In the genomic region with DNA sequence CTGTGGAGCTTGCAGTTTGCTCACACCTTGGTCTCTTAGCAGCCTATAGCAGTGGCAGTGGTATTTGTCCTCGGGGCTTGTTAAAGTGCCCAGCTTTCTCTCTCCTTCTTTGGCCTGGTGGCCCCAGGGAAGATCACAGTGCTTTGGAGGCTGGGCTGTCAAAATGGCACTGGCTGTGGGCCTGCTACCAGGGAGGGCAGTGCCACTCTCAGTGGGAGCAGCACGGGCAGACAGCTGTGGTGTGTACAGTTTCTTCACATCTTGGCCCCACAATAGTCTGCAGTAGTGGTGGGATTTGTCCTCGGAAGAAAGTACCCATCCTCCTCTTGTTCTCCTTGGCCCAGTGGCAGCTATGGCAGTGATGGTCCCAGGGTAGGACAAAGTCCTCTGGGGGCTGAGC, we compare ENCODE assay signal across 31 cellular contexts.
"Had no signal": no experiment of that assay in that cellular context is flagged by ENCODE, and none has a peak within 500 bp of the region (broad histone marks: within the 10 kb centered on the region; RNA-seq: fewer than 3 reads in every experiment).

No MANE protein-coding gene starts in this region.

- H3K4me3 ChIP-seq: body of pancreas, breast epithelium, SJSA1 had no signal

- H3K4me1 Mint-ChIP-seq: activated CD4-positive, alpha-beta T cell treated with anti-CD3 and anti-CD28 coated beads, Interleukin-2, amount 10 ng/mL, durations not matched to agents 24 days and 14 days; activated naive CD4-positive, alpha-beta T cell treated with anti-CD3 and anti-CD28 coated beads, Interleukin-2, amount 50 U/mL, for 24 hours; activated naive CD8-positive, alpha-beta T cell treated with anti-CD3 and anti-CD28 coated beads, Interleukin-2, amount 10 ng/mL, durations not matched to agents 7 days and 5 days; activated T-helper 17 cell treated with anti-CD3 and anti-CD28 coated beads, Interleukin-2, amount 50 U/mL, for 72 hours had no signal

- DNase-seq: activated CD4-positive, alpha-beta T cell treated with anti-CD3 and anti-CD28 coated beads, Interleukin-2, amount 10 ng/mL, durations not matched to agents 24 days and 14 days; activated CD4-positive, alpha-beta T cell treated with anti-CD3 and anti-CD28 coated beads, Interleukin-2, amount 50 U/mL, for 4 hours; activated CD8-positive, alpha-beta T cell treated with anti-CD3 and anti-CD28 coated beads for 36 hours; activated gamma-delta T cell; activated naive CD4-positive, alpha-beta T cell treated with Interleukin-2 at 50 U/mL for 16 hours; activated naive CD8-positive, alpha-beta T cell treated with anti-CD3 and anti-CD28 coated beads, Interleukin-2, amount 10 ng/mL, durations not matched to agents 7 days and 5 days; activated T-cell treated with anti-CD3 and anti-CD28 coated beads, Interleukin-2, amount 50 U/mL, for 1 hour; activated T-cell treated with anti-CD3 and anti-CD28 coated beads, Interleukin-2, amount 50 U/mL, for 72 hours; amygdala; body of pancreas; Karpas-422; MM.1S; MV-4-11; NCI-H1092; NCI-H146; NCI-H187; NCI-H2029 treated with DMSO at 0.1 percent for 48 hours; NCI-H2107; NCI-H2171; NCI-H510A; NCI-H526; NCI-H748 treated with DMSO at 0.1 percent for 48 hours; SHP77 treated with DMSO at 0.1 percent for 48 hours; SK-N-SH had no signal

- H3K36me3 Mint-ChIP-seq: activated naive CD4-positive, alpha-beta T cell treated with anti-CD3 and anti-CD28 coated beads, Interleukin-2, amount 50 U/mL, for 24 hours; activated naive CD8-positive, alpha-beta T cell treated with anti-CD3 and anti-CD28 coated beads, Interleukin-2, amount 10 ng/mL, durations not matched to agents 7 days and 5 days had no signal

- H3K27ac Mint-ChIP-seq: activated CD4-positive, alpha-beta T cell treated with anti-CD3 and anti-CD28 coated beads, Interleukin-2, amount 10 ng/mL, durations not matched to agents 24 days and 14 days; activated CD8-positive, alpha-beta T cell treated with anti-CD3 and anti-CD28 coated beads for 36 hours; activated naive CD4-positive, alpha-beta T cell treated with anti-CD3 and anti-CD28 coated beads, Interleukin-2, amount 50 U/mL, for 24 hours; activated naive CD8-positive, alpha-beta T cell treated with anti-CD3 and anti-CD28 coated beads, Interleukin-2, amount 10 ng/mL, durations not matched to agents 7 days and 5 days; activated T-cell treated with anti-CD3 and anti-CD28 coated beads, Interleukin-2, amount 50 U/mL, for 72 hours; activated T-helper 17 cell treated with anti-CD3 and anti-CD28 coated beads, Interleukin-2, amount 50 U/mL, for 72 hours; T-helper 1 cell treated with Interleukin-12 subunit alpha and Interleukin-12 subunit beta and Interleukin-4 antibody, amounts not matched to agents 30 μg/mL and 1 μg/mL, for 36 hours; T-helper 2 cell treated with Interferon-gamma antibody and Interleukin-4, amounts not matched to agents 5 μg/mL and 100 μg/mL, for 36 hours had no signal

- H3K4me1 ChIP-seq: body of pancreas, breast epithelium, SJSA1 had no signal

- ATAC-seq: activated CD8-positive, alpha-beta T cell treated with anti-CD3 and anti-CD28 coated beads for 36 hours; activated T-cell treated with anti-CD3 and anti-CD28 coated beads, Interleukin-2, amount 50 U/mL, for 72 hours; activated T-helper 17 cell treated with anti-CD3 and anti-CD28 coated beads, Interleukin-2, amount 50 U/mL, for 72 hours; body of pancreas; Panc1 had no signal

- H3K9me3 ChIP-seq: body of pancreas had no signal

- H3K4me3 Mint-ChIP-seq: activated CD4-positive, alpha-beta T cell treated with anti-CD3 and anti-CD28 coated beads, Interleukin-2, amount 10 ng/mL, durations not matched to agents 24 days and 14 days; activated CD8-positive, alpha-beta T cell treated with anti-CD3 and anti-CD28 coated beads for 36 hours; activated naive CD4-positive, alpha-beta T cell treated with anti-CD3 and anti-CD28 coated beads, Interleukin-2, amount 50 U/mL, for 24 hours; activated naive CD8-positive, alpha-beta T cell treated with anti-CD3 and anti-CD28 coated beads, Interleukin-2, amount 10 ng/mL, durations not matched to agents 7 days and 5 days; activated T-cell treated with anti-CD3 and anti-CD28 coated beads, Interleukin-2, amount 50 U/mL, for 72 hours; activated T-helper 17 cell treated with anti-CD3 and anti-CD28 coated beads, Interleukin-2, amount 50 U/mL, for 72 hours; T-helper 1 cell treated with Interleukin-12 subunit alpha and Interleukin-12 subunit beta and Interleukin-4 antibody, amounts not matched to agents 30 μg/mL and 1 μg/mL, for 36 hours; T-helper 2 cell treated with Interferon-gamma antibody and Interleukin-4, amounts not matched to agents 5 μg/mL and 100 μg/mL, for 36 hours had no signal

- H3K9me3 Mint-ChIP-seq: activated CD4-positive, alpha-beta T cell treated with anti-CD3 and anti-CD28 coated beads, Interleukin-2, amount 10 ng/mL, durations not matched to agents 24 days and 14 days; activated CD8-positive, alpha-beta T cell treated with anti-CD3 and anti-CD28 coated beads for 36 hours; activated T-helper 17 cell treated with anti-CD3 and anti-CD28 coated beads, Interleukin-2, amount 50 U/mL, for 72 hours; T-helper 1 cell treated with Interleukin-12 subunit alpha and Interleukin-12 subunit beta and Interleukin-4 antibody, amounts not matched to agents 30 μg/mL and 1 μg/mL, for 36 hours; T-helper 2 cell treated with Interferon-gamma antibody and Interleukin-4, amounts not matched to agents 5 μg/mL and 100 μg/mL, for 36 hours had no signal

- H3K9ac ChIP-seq: SK-N-SH had no signal

- H3K4me2 ChIP-seq: SK-N-SH had no signal

- H3K36me3 ChIP-seq: breast epithelium, SJSA1 had no signal

- H3K27me3 Mint-ChIP-seq: activated CD4-positive, alpha-beta T cell treated with anti-CD3 and anti-CD28 coated beads, Interleukin-2, amount 10 ng/mL, durations not matched to agents 24 days and 14 days had no signal

- H3K27ac ChIP-seq: body of pancreas, breast epithelium, SJSA1 had no signal

- H3K27me3 ChIP-seq: body of pancreas, breast epithelium, SJSA1 had no signal

- H3K9me2 ChIP-seq: SK-N-SH had no signal
